12 cellular contexts compared by ENCODE assay signal in the genomic region with DNA sequence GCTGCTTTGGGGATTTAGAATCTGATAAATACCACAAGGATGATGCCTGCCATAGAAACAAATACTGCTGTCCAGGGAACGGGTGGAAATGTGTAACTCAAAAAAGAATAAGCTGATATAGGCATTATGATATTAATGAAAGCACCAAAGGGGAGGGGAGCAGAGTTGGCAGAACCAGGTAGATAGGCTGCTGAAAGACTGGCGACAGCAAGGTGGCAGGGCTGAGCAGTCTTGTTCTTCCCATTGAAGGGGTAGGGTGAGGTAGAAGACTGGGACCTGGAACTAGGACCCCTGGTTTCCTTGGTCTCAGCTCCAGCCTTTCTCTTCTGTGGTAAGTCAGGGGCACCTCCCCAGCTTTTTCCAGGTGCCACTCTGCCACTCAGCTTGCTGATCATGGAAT. TPM values are rescaled to one million over a fixed set of nuclear protein-coding genes. Genes with fewer than 3 reads are reported as not detected.
DNase-seq lines count a peak whose midpoint lies in the region; TF ChIP-seq lines count a peak whose summit lies in the region.
"Had no signal": no experiment of that assay in that cellular context is flagged by ENCODE, and none has a peak within 500 bp of the region (broad histone marks: within the 10 kb centered on the region; RNA-seq: fewer than 3 reads in every experiment).

No MANE protein-coding gene starts in this region.

- no peaks in the 10 kb centered on the region for H3K27me3 Mint-ChIP-seq in Caco-2 (ENCODE audit: insufficient read depth, unreplicated experiment)
- H3K27me3 Mint-ChIP-seq in CD14-positive monocyte (ENCODE audit: low read depth in 3 of 3) = no peaks in the 10 kb centered on the region
- H3K27me3 Mint-ChIP-seq: activated naive CD8-positive, alpha-beta T cell treated with anti-CD3 and anti-CD28 coated beads, Interleukin-2, amount 10 ng/mL, durations not matched to agents 7 days and 5 days; CD8-positive, alpha-beta memory T cell had no signal

- no peaks in the 10 kb centered on the region for H3K4me1 ChIP-seq in Caco-2

- H3K27me3 ChIP-seq in Caco-2 (replicated peaks; ENCODE audit: control insufficient read depth, insufficient read depth, low read length) = no peaks in the 10 kb centered on the region

- H3K4me1 Mint-ChIP-seq in Caco-2 (ENCODE audit: low read depth, unreplicated experiment) (no peaks in the 10 kb centered on the region), CD14-positive monocyte (no peaks in the 10 kb centered on the region)
- H3K4me1 Mint-ChIP-seq: activated naive CD8-positive, alpha-beta T cell treated with anti-CD3 and anti-CD28 coated beads, Interleukin-2, amount 10 ng/mL, durations not matched to agents 7 days and 5 days; CD8-positive, alpha-beta memory T cell; neural crest cell had no signal

- intact Hi-C loops in Caco-2 (cut with micrococcal nuclease; ENCODE audit: unreplicated experiment) (no loop called here), CD14-positive monocyte (cut with micrococcal nuclease) (no loop called here)

- H3K27ac Mint-ChIP-seq in Caco-2 (ENCODE audit: unreplicated experiment) (no peak overlapping the region), CD14-positive monocyte (peak overlapping the region in 1 of 7 donors; percentile 48)
- H3K27ac Mint-ChIP-seq: activated naive CD8-positive, alpha-beta T cell treated with anti-CD3 and anti-CD28 coated beads, Interleukin-2, amount 10 ng/mL, durations not matched to agents 7 days and 5 days had no signal

- in situ Hi-C loops in astrocyte of the spinal cord (cut with HindIII; ENCODE audit: low sequenced_read_pairs) = no loop called here

- H3K4me3 Mint-ChIP-seq in Caco-2 (ENCODE audit: unreplicated experiment) (no peak overlapping the region), CD14-positive monocyte (no peak overlapping the region)
- H3K4me3 Mint-ChIP-seq: activated naive CD8-positive, alpha-beta T cell treated with anti-CD3 and anti-CD28 coated beads, Interleukin-2, amount 10 ng/mL, durations not matched to agents 7 days and 5 days; CD8-positive, alpha-beta memory T cell; neural crest cell had no signal

- peaks cover 15% of the 10 kb centered on the region for H3K36me3 Mint-ChIP-seq in Caco-2 (ENCODE audit: insufficient read depth, unreplicated experiment)
- H3K36me3 Mint-ChIP-seq in CD14-positive monocyte = peaks cover 76 to 88% of the 10 kb centered on the region in 2 donors

- peaks cover 3% of the 10 kb centered on the region for H3K36me3 ChIP-seq in Caco-2 (ENCODE audit: control insufficient read depth, insufficient read depth, low read length)

- POLR2A ChIA-PET in Caco-2 (lab: Charles Lee) = no interaction called here

- H3K4me3 ChIP-seq in Caco-2 (ENCODE audit: low read depth, low read length) (no peak overlapping the region), HFF-Myc (replicated peaks; ENCODE audit: low read depth, low read length) (no peak overlapping the region), astrocyte of the spinal cord (ENCODE audit: low read depth, low read length) (no peak overlapping the region)

- CTCF ChIA-PET in Caco-2 (lab: Charles Lee) = interaction anchor here (1.5 to 4.4 kb wide), 4 partner anchors 17 to 145 kb away, joined by 3 to 31 read pairs (median 10); no protein-coding TSS in a partner anchor

- no peaks in the 10 kb centered on the region for H3K9me3 Mint-ChIP-seq in Caco-2 (ENCODE audit: unreplicated experiment)
- H3K9me3 Mint-ChIP-seq in CD14-positive monocyte = peaks cover 0 to 2% (median 0%) of the 10 kb centered on the region in 7 donors
- H3K9me3 Mint-ChIP-seq: activated naive CD8-positive, alpha-beta T cell treated with anti-CD3 and anti-CD28 coated beads, Interleukin-2, amount 10 ng/mL, durations not matched to agents 7 days and 5 days; CD8-positive, alpha-beta memory T cell; neural crest cell had no signal

- TF ChIP-seq CTCF in Caco-2 (IDR thresholded peaks at IDR 0.05; ENCODE audit: insufficient read depth in 1 of 2, low read depth in 1 of 2, low read length in 1 of 2, severe bottlenecking in 1 of 2, unreplicated experiment in 1 of 2) = peak; percentile 24 to 26
- peak; percentile 25 for TF ChIP-seq CTCF in HFF-Myc (IDR thresholded peaks at IDR 0.05; ENCODE audit: low read depth, low read length, missing control alignments)
- TF ChIP-seq CTCF in astrocyte of the spinal cord (IDR thresholded peaks at IDR 0.05; ENCODE audit: low read depth, low read length) = peak; percentile 28
- no peak for TF ChIP-seq CTCF in CD14-positive monocyte (IDR thresholded peaks at IDR 0.05)

- DNase-seq in Caco-2 = no peak
- DNase-seq in HFF-Myc (ENCODE audit: extremely low read depth, low read depth) = no peak
- DNase-seq in astrocyte of the spinal cord (ENCODE audit: low read depth, low spot score) = no peak
- DNase-seq in islet precursor cell = peak; percentile 58
- no peak for DNase-seq in NCI-H2029 treated with DMSO at 0.1 percent for 48 hours (lab: John Stamatoyannopoulos, UW)
- DNase-seq in CD14-positive monocyte (ENCODE audit: low spot score) = no peak
- DNase-seq in stimulated activated CD8-positive, alpha-beta memory T cell treated with anti-CD3 and anti-CD28 coated beads, Interleukin-4, amount 100 ng/mL, for 48 hours = no peak
- DNase-seq in NCI-H345 (lab: John Stamatoyannopoulos, UW) = no peak
- DNase-seq: activated naive CD8-positive, alpha-beta T cell treated with anti-CD3 and anti-CD28 coated beads, Interleukin-2, amount 10 ng/mL, durations not matched to agents 7 days and 5 days; CD8-positive, alpha-beta memory T cell; NCI-H446 treated with DMSO at 0.1 percent for 48 hours had no signal

- H3K9me3 ChIP-seq in Caco-2 = no peaks in the 10 kb centered on the region

- BruUV-seq in Caco-2 (replicated peaks; lab: Mats Ljungman, UMichigan) = no TSS peak

RNA-seq across cellular contexts. Expression of gene TMOD1, which starts 31.4 kb away (rescaled TPM):
- total RNA-seq in Caco-2 (2022) = 1.00 and 1.1 TPM in 2 replicates
- under 1 TPM; 0.59 to 0.81 TPM for polyA plus RNA-seq in CD14-positive monocyte

RNA-seq across cellular contexts. Expression of gene TDRD7, which starts 58.2 kb away (rescaled TPM):
- total RNA-seq in Caco-2 (2022) = 22.0 and 23.0 TPM in 2 replicates
- 10 to 100 TPM in 1 of 2 donors, 1 to 10 TPM in 1; 8.1 to 11.1 TPM for polyA plus RNA-seq in CD14-positive monocyte
